ENCODE assay signal across 29 cellular contexts in genomic region chr7:116368960-116369359, GRCh38.
"Had no signal": no experiment of that assay in that cellular context is flagged by ENCODE, and none has a peak within 500 bp of the region (broad histone marks: within the 10 kb centered on the region; RNA-seq: fewer than 3 reads in every experiment).

No MANE protein-coding gene starts in this region.

- DNase-seq: activated CD4-positive, alpha-beta memory T cell treated with anti-CD3 and anti-CD28 coated beads, Interleukin-2, amount 10 ng/mL, durations not matched to agents 7 days and 5 days; activated CD4-positive, alpha-beta T cell treated with anti-CD3 and anti-CD28 coated beads for 1 hour; activated CD4-positive, alpha-beta T cell treated with anti-CD3 and anti-CD28 coated beads for 4 hours; activated CD4-positive, alpha-beta T cell treated with anti-CD3 and anti-CD28 coated beads, Interleukin-2, amount 10 ng/mL, durations not matched to agents 7 days and 5 days; activated CD4-positive, alpha-beta T cell treated with anti-CD3 and anti-CD28 coated beads, Interleukin-2, amount 50 U/mL, for 4 hours; activated CD8-positive, alpha-beta memory T cell treated with anti-CD3 and anti-CD28 coated beads, Interleukin-2, amount 50 U/mL, for 48 hours; activated effector memory CD4-positive, alpha-beta T cell treated with Interleukin-2 at 50 U/mL for 16 hours; activated gamma-delta T cell treated with Interleukin-2 at 50 U/mL for 16 hours; activated naive CD4-positive, alpha-beta T cell treated with anti-CD3 and anti-CD28 coated beads, Interleukin-2, amount 50 U/mL, for 16 hours; activated naive CD4-positive, alpha-beta T cell treated with Interleukin-2 at 50 U/mL for 16 hours; activated T-cell treated with anti-CD3 and anti-CD28 coated beads for 4 hours; activated T-cell treated with anti-CD3 and anti-CD28 coated beads, Interleukin-2, amount 50 U/mL, for 24 hours; activated T-cell treated with anti-CD3 and anti-CD28 coated beads, Interleukin-2, amount 50 U/mL, for 72 hours; amygdala; central memory CD4-positive, alpha-beta T cell; cerebellar nuclear complex; colonic mucosa; effector CD8-positive, alpha-beta T cell; esophagus squamous epithelium; foreskin melanocyte; heart right ventricle; T-helper 2 cell had no signal

- H3K27ac ChIP-seq: ascending aorta, breast epithelium, cardiac muscle cell, colonic mucosa, epithelial cell of prostate, esophagus squamous epithelium, gastroesophageal sphincter, heart right ventricle, hepatocyte had no signal

- H3K4me1 ChIP-seq: ascending aorta, breast epithelium, colonic mucosa, esophagus squamous epithelium, gastroesophageal sphincter, heart right ventricle had no signal

- H3K79me2 ChIP-seq: hepatocyte had no signal

- H3K4me2 ChIP-seq: hepatocyte had no signal

- ATAC-seq: activated T-cell treated with anti-CD3 and anti-CD28 coated beads, Interleukin-2, amount 50 U/mL, for 72 hours; gastroesophageal sphincter; heart right ventricle; WTC11 had no signal

- H3K27me3 ChIP-seq: ascending aorta, breast epithelium, cardiac muscle cell, colonic mucosa, esophagus squamous epithelium, gastroesophageal sphincter, heart right ventricle, hepatocyte had no signal

- H3K36me3 ChIP-seq: ascending aorta, breast epithelium, cardiac muscle cell, colonic mucosa, esophagus squamous epithelium, gastroesophageal sphincter, heart right ventricle had no signal

- H3K4me3 ChIP-seq: ascending aorta, breast epithelium, cardiac muscle cell, colonic mucosa, esophagus squamous epithelium, gastroesophageal sphincter, heart right ventricle, hepatocyte had no signal

- H2AFZ ChIP-seq: hepatocyte had no signal

- H3K9me3 ChIP-seq: ascending aorta, breast epithelium, colonic mucosa, esophagus squamous epithelium, gastroesophageal sphincter, heart right ventricle had no signal
